15 cellular contexts compared by ENCODE assay signal in the genomic region with DNA sequence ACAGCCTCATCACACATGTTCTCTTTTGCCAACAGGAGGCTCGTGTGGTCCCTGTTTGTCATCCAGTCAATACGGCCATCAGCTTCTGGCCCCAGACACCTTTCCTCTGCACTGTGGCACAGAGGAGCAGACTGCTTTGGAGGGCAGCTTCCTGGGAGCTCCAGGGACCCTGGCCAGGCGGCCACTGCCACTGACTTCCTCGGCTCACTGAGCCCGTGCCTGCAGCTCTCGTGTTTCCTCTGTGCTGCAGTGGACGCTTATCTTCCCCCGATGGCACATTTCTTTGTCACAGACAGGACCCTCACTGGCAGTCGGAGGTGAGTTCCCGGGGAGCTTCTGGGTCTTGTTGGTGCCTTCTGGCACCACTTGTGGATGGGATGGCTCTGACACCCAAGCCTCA.
DNase-seq lines count a peak whose midpoint lies in the region; ATAC-seq and TF ChIP-seq lines count a peak whose summit lies in the region.
"Had no signal": no experiment of that assay in that cellular context is flagged by ENCODE, and none has a peak within 500 bp of the region (broad histone marks: within the 10 kb centered on the region; RNA-seq: fewer than 3 reads in every experiment).

No MANE protein-coding gene starts in this region.

- no peak overlapping the region for H2BK5ac ChIP-seq in IMR-90 (ENCODE audit: low read depth, low read length, poor library complexity, severe bottlenecking)
- no peak overlapping the region for H2BK5ac ChIP-seq in mesenchymal stem cell (ENCODE audit: low read depth, low read length, poor library complexity, severe bottlenecking)

- 94% methylated on average over 7 of the region's 10 CpGs; no CpG with 5 or more reads in 1 of the 2 experiments for WGBS in IMR-90 (ENCODE audit: extremely low coverage in 2 of 2, insufficient read length in 1 of 2), 2 experiments
- 84% methylated on average over 10 of the region's 10 CpGs for WGBS in mesenchymal stem cell

- no peak for TF ChIP-seq POLR2A in IMR-90 (IDR thresholded peaks at IDR 0.05; ENCODE audit: low read depth, low read length)

- TF ChIP-seq CTCF in IMR-90 (conservative IDR thresholded peaks at IDR 0.05; ENCODE audit: low read depth, low read length) (no peak), RWPE1 (conservative IDR thresholded peaks at IDR 0.05; ENCODE audit: low read depth) (no peak)

- no peak overlapping the region for H2BK15ac ChIP-seq in IMR-90 (ENCODE audit: low read depth, low read length)
- H2BK15ac ChIP-seq in mesenchymal stem cell (ENCODE audit: low read depth, poor library complexity, severe bottlenecking): peak overlapping the region; percentile 31

- H4K20me1 ChIP-seq in IMR-90 (ENCODE audit: insufficient read depth, low read length): no peaks in the 10 kb centered on the region; the same call in 1 of the 2 replicates
- H4K20me1 ChIP-seq: BLaER1 treated with 17β-estradiol and CSF1 and Interleukin-3, amounts not matched to agents 10 nM and 100 nM had no signal

- H3K4me2 ChIP-seq in IMR-90 (ENCODE audit: low read depth, low read length) (no peak overlapping the region), mesenchymal stem cell (ENCODE audit: low read length, poor library complexity, severe bottlenecking) (no peak overlapping the region)

- H3K79me1 ChIP-seq in IMR-90 (ENCODE audit: low read depth in 1 of 2, low read length in 2 of 2): peaks cover 0 to 8% of the 10 kb centered on the region in 2 experiments; a peak in 1 of 4 replicates
- H3K79me1 ChIP-seq in mesenchymal stem cell (replicated peaks; ENCODE audit: low read length, poor library complexity, severe bottlenecking): peaks cover 2% of the 10 kb centered on the region

- H3K4me3 Mint-ChIP-seq in effector memory CD8-positive, alpha-beta T cell: peak overlapping the region; percentile 2 to 7
- H3K4me3 Mint-ChIP-seq: IgD-negative memory B cell had no signal

- H3K27ac ChIP-seq in IMR-90 (ENCODE audit: insufficient read depth, low read length) (no peak overlapping the region), RWPE1 (peak overlapping the region; percentile 25; the same call in 1 of the 2 replicates), mesenchymal stem cell (ENCODE audit: low read length, poor library complexity, severe bottlenecking) (no peak overlapping the region)
- H3K27ac ChIP-seq: BLaER1 treated with 17β-estradiol and CSF1 and Interleukin-3, amounts not matched to agents 10 nM and 100 nM; PC-9 had no signal

- H3K4me1 ChIP-seq in IMR-90 (ENCODE audit: control insufficient read depth, insufficient read depth, low read length) (peaks cover 13% of the 10 kb centered on the region), mesenchymal stem cell (ENCODE audit: control insufficient read depth, insufficient read depth, low read depth, low read length) (peaks cover 3% of the 10 kb centered on the region)
- H3K4me1 ChIP-seq: BLaER1 treated with 17β-estradiol and CSF1 and Interleukin-3, amounts not matched to agents 10 nM and 100 nM had no signal

- H3K9ac ChIP-seq in IMR-90 (ENCODE audit: low read depth, low read length) (no peak overlapping the region), mesenchymal stem cell (ENCODE audit: low read length) (peak overlapping the region; percentile 71)

- H2AK9ac ChIP-seq in IMR-90 (replicated peaks; ENCODE audit: low read depth, low read length, poor library complexity): peak overlapping the region; percentile 50

- ATAC-seq in IMR-90 (ENCODE audit: low read depth) (no peak), GM21619 (IDR thresholded peaks at IDR 0.05; ENCODE audit: unreplicated experiment) (no peak), HG03442 (IDR thresholded peaks at IDR 0.05; ENCODE audit: unreplicated experiment) (no peak)
- no peak for ATAC-seq in effector memory CD8-positive, alpha-beta T cell (replicated peaks)

- H3K23ac ChIP-seq in IMR-90 (ENCODE audit: low read depth, low read length) (no peak overlapping the region), mesenchymal stem cell (ENCODE audit: low read length in 2 of 2) (no peak overlapping the region)

- H3K14ac ChIP-seq in IMR-90 (replicated peaks; ENCODE audit: low read depth, low read length): no peak overlapping the region
- no peak overlapping the region for H3K14ac ChIP-seq in mesenchymal stem cell (ENCODE audit: low read length in 2 of 2)

- no peak overlapping the region for H3K18ac ChIP-seq in IMR-90 (ENCODE audit: low read depth, low read length)
- no peak overlapping the region for H3K18ac ChIP-seq in mesenchymal stem cell (ENCODE audit: low read depth in 1 of 2, low read length in 2 of 2)

- H3K27me3 ChIP-seq in IMR-90 (ENCODE audit: control insufficient read depth, insufficient read depth, low read length) (no peaks in the 10 kb centered on the region), mesenchymal stem cell (ENCODE audit: control insufficient read depth in 1 of 2, insufficient read depth in 1 of 2, low read length in 2 of 2) (no peaks in the 10 kb centered on the region)
- H3K27me3 ChIP-seq: BLaER1 treated with 17β-estradiol and CSF1 and Interleukin-3, amounts not matched to agents 10 nM and 100 nM had no signal

- peak overlapping the region in 1 of 2 experiments; percentile 73 for H2BK12ac ChIP-seq in mesenchymal stem cell (ENCODE audit: low read length in 2 of 2)

- peaks cover 9 to 26% of the 10 kb centered on the region in 2 donors for H3K27me3 Mint-ChIP-seq in effector memory CD8-positive, alpha-beta T cell

- H3K27ac Mint-ChIP-seq in effector memory CD8-positive, alpha-beta T cell: no peak overlapping the region
- H3K27ac Mint-ChIP-seq: CD8-positive, alpha-beta memory T cell; IgD-negative memory B cell had no signal

- CTCF ChIA-PET in IMR-90 (lab: Yijun Ruan, JAX): interaction anchor here (0.5 to 3.3 kb wide), 12 partner anchors 13 to 431 kb away, joined by 3 to 16 read pairs (median 3); no protein-coding TSS in a partner anchor
- CTCF ChIA-PET in RWPE1 (lab: Yijun Ruan, JAX): interaction anchor here (0.6 to 2.0 kb wide), 8 partner anchors 115 to 585 kb away, joined by 3 to 10 read pairs (median 4); partner anchors contain the start of gene WLS

- H4K8ac ChIP-seq in IMR-90 (ENCODE audit: low read depth in 2 of 2, low read length in 2 of 2) (peak overlapping the region in 1 of 2 experiments; percentile 50; a peak in 1 of 4 replicates), mesenchymal stem cell (ENCODE audit: low read length) (no peak overlapping the region)

- H2BK120ac ChIP-seq in IMR-90 (ENCODE audit: low read depth, low read length) (no peak overlapping the region), mesenchymal stem cell (ENCODE audit: low read depth, low read length) (no peak overlapping the region)

- H2AK5ac ChIP-seq in IMR-90 (ENCODE audit: low read depth, low read length) (peak overlapping the region; percentile 12; the same call in 1 of the 2 replicates), mesenchymal stem cell (ENCODE audit: low read length, severe bottlenecking) (no peak overlapping the region)

- TF ChIP-seq RAD21 in IMR-90 (IDR thresholded peaks at IDR 0.05; ENCODE audit: low read length): no peak

- in situ Hi-C loops in IMR-90 (cut with MboI; ENCODE audit: low sequenced_read_pairs): loop anchor here (25.0 kb wide), 1 partner anchor 1620 kb away; no protein-coding TSS in a partner anchor

- no peak overlapping the region for H4K5ac ChIP-seq in IMR-90 (ENCODE audit: low read depth, low read length)

- H3K9me1 ChIP-seq in IMR-90 (ENCODE audit: insufficient read depth, low read length): peaks cover 9% of the 10 kb centered on the region

- no peaks in the 10 kb centered on the region for H3K9me3 Mint-ChIP-seq in effector memory CD8-positive, alpha-beta T cell
- H3K9me3 Mint-ChIP-seq: CD8-positive, alpha-beta memory T cell; IgD-negative memory B cell had no signal

- no peak overlapping the region; the same call in 1 of the 2 replicates for H4K91ac ChIP-seq in IMR-90 (ENCODE audit: insufficient read depth, low read depth, low read length)
- H4K91ac ChIP-seq in mesenchymal stem cell (ENCODE audit: low read length): no peak overlapping the region

- H3K4me3 ChIP-seq in IMR-90 (ENCODE audit: insufficient read depth, low read depth, low read length) (no peak overlapping the region), mesenchymal stem cell (ENCODE audit: insufficient read depth in 1 of 2, low read depth in 1 of 2, low read length in 2 of 2) (no peak overlapping the region)
- H3K4me3 ChIP-seq: A549; BLaER1 treated with 17β-estradiol and CSF1 and Interleukin-3, amounts not matched to agents 10 nM and 100 nM; GM12878; PC-9 had no signal

- H3K9me3 ChIP-seq in IMR-90 (ENCODE audit: control insufficient read depth, insufficient read depth, low read length) (no peaks in the 10 kb centered on the region), mesenchymal stem cell (ENCODE audit: control insufficient read depth, low read length) (no peaks in the 10 kb centered on the region)
- H3K9me3 ChIP-seq: A549; BLaER1 treated with 17β-estradiol and CSF1 and Interleukin-3, amounts not matched to agents 10 nM and 100 nM had no signal

- no peaks in the 10 kb centered on the region for H3K36me3 Mint-ChIP-seq in effector memory CD8-positive, alpha-beta T cell (ENCODE audit: insufficient read depth)
- H3K36me3 Mint-ChIP-seq: CD8-positive, alpha-beta memory T cell; IgD-negative memory B cell had no signal

- POLR2A ChIA-PET in IMR-90 (lab: Charles Lee; ENCODE audit: unreplicated experiment): no interaction called here
- POLR2A ChIA-PET in RWPE1 (lab: Yijun Ruan, JAX; ENCODE audit: low non-redundant PET): no interaction called here

- intact Hi-C loops in IMR-90 (cut with micrococcal nuclease): loop anchor here (2.0 to 5.0 kb wide), 2 partner anchors 325 to 1620 kb away; no protein-coding TSS in a partner anchor
- intact Hi-C loops in cardiac septum (cut with DNase I): loop anchor here (10.0 kb wide), 2 partner anchors 327 to 583 kb away; partner anchors contain the start of gene RPE65

- H2BK20ac ChIP-seq in IMR-90 (ENCODE audit: low read depth, low read length): no peak overlapping the region

- peaks cover 2 to 5% of the 10 kb centered on the region in 2 donors for H3K4me1 Mint-ChIP-seq in effector memory CD8-positive, alpha-beta T cell (ENCODE audit: low read depth in 2 of 2)

- no peak overlapping the region for H3K56ac ChIP-seq in IMR-90 (ENCODE audit: extremely low read depth, insufficient read depth, low read length)

- H2AFZ ChIP-seq in IMR-90 (replicated peaks; ENCODE audit: low read length, poor library complexity) (no peak overlapping the region), mesenchymal stem cell (ENCODE audit: low read depth, low read length) (no peak overlapping the region)
- H2AFZ ChIP-seq: PC-9 had no signal

- H3K36me3 ChIP-seq in IMR-90 (ENCODE audit: control insufficient read depth, insufficient read depth, low read length): peaks cover 8% of the 10 kb centered on the region
- peaks cover 19 to 21% of the 10 kb centered on the region in 2 experiments for H3K36me3 ChIP-seq in mesenchymal stem cell (ENCODE audit: control insufficient read depth in 1 of 2, insufficient read depth in 2 of 2, low read depth in 1 of 2, low read length in 2 of 2)
- H3K36me3 ChIP-seq: BLaER1 treated with 17β-estradiol and CSF1 and Interleukin-3, amounts not matched to agents 10 nM and 100 nM had no signal

- DNase-seq in IMR-90 (no peak), RWPE1 (ENCODE audit: low spot score) (no peak), mesenchymal stem cell (no peak), cardiac septum (ENCODE audit: low spot score) (no peak)
- no peak for DNase-seq in effector memory CD8-positive, alpha-beta T cell
- DNase-seq: GDM1, NCI-H1417 treated with DMSO at 0.1 percent for 48 hours had no signal

- H3K4ac ChIP-seq in IMR-90 (ENCODE audit: low read depth, low read length) (no peak overlapping the region), mesenchymal stem cell (ENCODE audit: low read depth in 1 of 2, low read length in 2 of 2) (no peak overlapping the region)

- BruUV-seq in IMR-90 (replicated peaks; lab: Mats Ljungman, UMichigan): no TSS peak

- dilution Hi-C loops in IMR-90 (cut with HindIII; ENCODE audit: low sequenced_read_pairs, unreplicated experiment): no loop called here
